ENCODE assay signal across 1 cellular context in the genomic region with DNA sequence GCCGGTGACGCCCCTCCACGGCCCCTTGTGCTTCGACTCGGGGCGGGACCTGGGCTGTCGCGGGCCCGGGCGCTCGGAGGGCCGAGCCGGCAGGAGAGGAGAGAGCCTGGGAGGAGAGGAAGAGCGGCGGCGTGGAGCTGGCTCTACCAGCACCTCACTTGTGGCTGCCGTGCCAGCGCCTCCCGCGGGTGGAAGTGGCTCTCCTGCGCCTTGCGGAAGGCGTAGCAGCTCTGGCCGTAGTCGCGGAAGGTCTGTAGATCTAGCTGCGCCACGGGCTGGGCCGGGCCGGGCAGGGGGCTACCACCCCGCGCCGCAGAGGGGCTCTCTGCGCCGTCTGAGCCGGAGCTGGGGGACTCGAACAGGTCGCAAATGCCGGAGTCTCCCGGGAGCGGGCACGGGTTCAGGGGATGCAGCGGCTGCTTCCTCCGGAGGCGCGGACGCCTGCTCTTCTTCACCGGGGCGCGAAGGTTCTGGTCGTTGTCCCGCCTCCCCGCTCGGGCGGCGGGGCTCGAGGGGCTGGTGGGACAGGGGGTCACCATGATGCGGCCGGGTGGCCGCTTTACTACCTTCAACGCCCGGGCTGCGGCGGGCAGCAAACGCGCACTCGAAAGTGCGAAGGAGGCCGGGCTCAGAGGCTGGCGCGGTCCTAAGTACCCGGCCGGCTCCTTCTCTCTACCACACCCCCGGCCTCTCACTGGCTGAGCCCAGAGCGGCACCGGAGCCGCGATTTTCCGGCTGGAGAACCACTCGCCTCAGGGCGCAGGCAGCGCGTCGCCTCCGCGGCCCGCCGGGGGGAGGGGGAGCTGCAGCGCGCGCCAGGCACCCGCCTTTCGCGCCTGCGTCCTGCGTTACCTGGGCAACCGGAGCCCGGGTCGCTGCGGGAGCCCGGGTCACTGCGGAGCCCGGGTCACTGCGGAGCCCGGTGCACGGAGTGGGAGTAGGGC.
TF ChIP-seq lines count a peak whose summit lies in the region.

A gene with protein sequence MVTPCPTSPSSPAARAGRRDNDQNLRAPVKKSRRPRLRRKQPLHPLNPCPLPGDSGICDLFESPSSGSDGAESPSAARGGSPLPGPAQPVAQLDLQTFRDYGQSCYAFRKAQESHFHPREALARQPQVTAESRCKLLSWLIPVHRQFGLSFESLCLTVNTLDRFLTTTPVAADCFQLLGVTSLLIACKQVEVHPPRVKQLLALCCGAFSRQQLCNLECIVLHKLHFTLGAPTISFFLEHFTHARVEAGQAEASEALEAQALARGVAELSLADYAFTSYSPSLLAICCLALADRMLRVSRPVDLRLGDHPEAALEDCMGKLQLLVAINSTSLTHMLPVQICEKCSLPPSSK (minus strand): TSS at position 624 of the 944 bp plus-strand sequence. CDS start 85 bp downstream, at position 539.

TF ChIP-seq in HepG2, 621 proteins besides CTCF, POLR2A, EP300 and RAD21 (continued from another document and continues in another):
- TF ChIP-seq, protein P1, sequence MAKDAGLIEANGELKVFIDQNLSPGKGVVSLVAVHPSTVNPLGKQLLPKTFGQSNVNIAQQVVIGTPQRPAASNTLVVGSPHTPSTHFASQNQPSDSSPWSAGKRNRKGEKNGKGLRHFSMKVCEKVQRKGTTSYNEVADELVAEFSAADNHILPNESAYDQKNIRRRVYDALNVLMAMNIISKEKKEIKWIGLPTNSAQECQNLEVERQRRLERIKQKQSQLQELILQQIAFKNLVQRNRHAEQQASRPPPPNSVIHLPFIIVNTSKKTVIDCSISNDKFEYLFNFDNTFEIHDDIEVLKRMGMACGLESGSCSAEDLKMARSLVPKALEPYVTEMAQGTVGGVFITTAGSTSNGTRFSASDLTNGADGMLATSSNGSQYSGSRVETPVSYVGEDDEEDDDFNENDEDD (CRISPR knock-in tag; IDR thresholded peaks at IDR 0.05; ENCODE audit: borderline replicate concordance), result 0 out of 2 replicates have a peak, but pooled peaks have one; percentile 15
- TF ChIP-seq RARG (CRISPR knock-in tag; IDR thresholded peaks at IDR 0.05; ENCODE audit: low read depth) (no peak), REL (CRISPR knock-in tag; conservative IDR thresholded peaks at IDR 0.05) (0 out of 2 replicates have a peak, but pooled peaks have one; percentile 34), HNRNPLL (IDR thresholded peaks at IDR 0.05; ENCODE audit: low read depth, low read length, poor library complexity, severe bottlenecking) (peak; percentile 78), BCL6 (CRISPR knock-in tag; IDR thresholded peaks at IDR 0.05) (peak; percentile 18; the same call in 1 of the 2 replicates), ZNF788 (CRISPR knock-in tag; IDR thresholded peaks at IDR 0.05; ENCODE audit: borderline replicate concordance) (peak; percentile 11; the same call in 1 of the 2 replicates), RFX1 (IDR thresholded peaks at IDR 0.05) (peak; percentile 65), ZNF878 (CRISPR knock-in tag; IDR thresholded peaks at IDR 0.05) (no peak), ZIK1 (CRISPR knock-in tag; IDR thresholded peaks at IDR 0.05; ENCODE audit: borderline replicate concordance, low read depth) (no peak), ZNF766 (CRISPR knock-in tag; IDR thresholded peaks at IDR 0.05; ENCODE audit: borderline replicate concordance) (no peak), TARDBP (CRISPR knock-in tag; IDR thresholded peaks at IDR 0.05) (no peak), RFX3 (CRISPR knock-in tag; IDR thresholded peaks at IDR 0.05) (peak; percentile 64), KDM5B (CRISPR knock-in tag; IDR thresholded peaks at IDR 0.05; ENCODE audit: borderline replicate concordance) (peak; percentile 20; the same call in 1 of the 2 replicates), SAP130 (CRISPR knock-in tag; IDR thresholded peaks at IDR 0.05; ENCODE audit: low read depth) (peak; percentile 61), ZNF335 (CRISPR knock-in tag; IDR thresholded peaks at IDR 0.05) (no peak), SALL1 (CRISPR knock-in tag; IDR thresholded peaks at IDR 0.05) (peak; percentile 25; the same call in 1 of the 2 replicates), CHCHD3 (CRISPR knock-in tag; IDR thresholded peaks at IDR 0.05) (0 out of 2 replicates have a peak, but pooled peaks have one; percentile 34), ARNT2 (CRISPR knock-in tag; IDR thresholded peaks at IDR 0.05; ENCODE audit: low read depth) (peak; percentile 33; the same call in 1 of the 2 replicates), SRY (CRISPR knock-in tag; IDR thresholded peaks at IDR 0.05) (0 out of 2 replicates have a peak, but pooled peaks have one; percentile 7), ZNF564 (CRISPR knock-in tag; IDR thresholded peaks at IDR 0.05) (0 out of 2 replicates have a peak, but pooled peaks have one; percentile 33), ZNF772 (CRISPR knock-in tag; IDR thresholded peaks at IDR 0.05) (peak; percentile 7; the same call in 1 of the 2 replicates), ZNF383 (CRISPR knock-in tag; IDR thresholded peaks at IDR 0.05; ENCODE audit: borderline replicate concordance) (no peak), JUND (CRISPR knock-in tag; IDR thresholded peaks at IDR 0.05) (no peak), HDAC1 (CRISPR knock-in tag; IDR thresholded peaks at IDR 0.05) (0 out of 2 replicates have a peak, but pooled peaks have one; percentile 33)
- TF ChIP-seq, protein P2, sequence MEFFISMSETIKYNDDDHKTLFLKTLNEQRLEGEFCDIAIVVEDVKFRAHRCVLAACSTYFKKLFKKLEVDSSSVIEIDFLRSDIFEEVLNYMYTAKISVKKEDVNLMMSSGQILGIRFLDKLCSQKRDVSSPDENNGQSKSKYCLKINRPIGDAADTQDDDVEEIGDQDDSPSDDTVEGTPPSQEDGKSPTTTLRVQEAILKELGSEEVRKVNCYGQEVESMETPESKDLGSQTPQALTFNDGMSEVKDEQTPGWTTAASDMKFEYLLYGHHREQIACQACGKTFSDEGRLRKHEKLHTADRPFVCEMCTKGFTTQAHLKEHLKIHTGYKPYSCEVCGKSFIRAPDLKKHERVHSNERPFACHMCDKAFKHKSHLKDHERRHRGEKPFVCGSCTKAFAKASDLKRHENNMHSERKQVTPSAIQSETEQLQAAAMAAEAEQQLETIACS (CRISPR knock-in tag; IDR thresholded peaks at IDR 0.05), result peak; percentile 82
- TF ChIP-seq, protein P3, sequence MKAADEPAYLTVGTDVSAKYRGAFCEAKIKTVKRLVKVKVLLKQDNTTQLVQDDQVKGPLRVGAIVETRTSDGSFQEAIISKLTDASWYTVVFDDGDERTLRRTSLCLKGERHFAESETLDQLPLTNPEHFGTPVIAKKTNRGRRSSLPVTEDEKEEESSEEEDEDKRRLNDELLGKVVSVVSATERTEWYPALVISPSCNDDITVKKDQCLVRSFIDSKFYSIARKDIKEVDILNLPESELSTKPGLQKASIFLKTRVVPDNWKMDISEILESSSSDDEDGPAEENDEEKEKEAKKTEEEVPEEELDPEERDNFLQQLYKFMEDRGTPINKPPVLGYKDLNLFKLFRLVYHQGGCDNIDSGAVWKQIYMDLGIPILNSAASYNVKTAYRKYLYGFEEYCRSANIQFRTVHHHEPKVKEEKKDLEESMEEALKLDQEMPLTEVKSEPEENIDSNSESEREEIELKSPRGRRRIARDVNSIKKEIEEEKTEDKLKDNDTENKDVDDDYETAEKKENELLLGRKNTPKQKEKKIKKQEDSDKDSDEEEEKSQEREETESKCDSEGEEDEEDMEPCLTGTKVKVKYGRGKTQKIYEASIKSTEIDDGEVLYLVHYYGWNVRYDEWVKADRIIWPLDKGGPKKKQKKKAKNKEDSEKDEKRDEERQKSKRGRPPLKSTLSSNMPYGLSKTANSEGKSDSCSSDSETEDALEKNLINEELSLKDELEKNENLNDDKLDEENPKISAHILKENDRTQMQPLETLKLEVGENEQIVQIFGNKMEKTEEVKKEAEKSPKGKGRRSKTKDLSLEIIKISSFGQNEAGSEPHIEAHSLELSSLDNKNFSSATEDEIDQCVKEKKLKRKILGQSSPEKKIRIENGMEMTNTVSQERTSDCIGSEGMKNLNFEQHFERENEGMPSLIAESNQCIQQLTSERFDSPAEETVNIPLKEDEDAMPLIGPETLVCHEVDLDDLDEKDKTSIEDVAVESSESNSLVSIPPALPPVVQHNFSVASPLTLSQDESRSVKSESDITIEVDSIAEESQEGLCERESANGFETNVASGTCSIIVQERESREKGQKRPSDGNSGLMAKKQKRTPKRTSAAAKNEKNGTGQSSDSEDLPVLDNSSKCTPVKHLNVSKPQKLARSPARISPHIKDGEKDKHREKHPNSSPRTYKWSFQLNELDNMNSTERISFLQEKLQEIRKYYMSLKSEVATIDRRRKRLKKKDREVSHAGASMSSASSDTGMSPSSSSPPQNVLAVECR (CRISPR knock-in tag; IDR thresholded peaks at IDR 0.05; ENCODE audit: borderline replicate concordance), result peak; percentile 68
- TF ChIP-seq, protein P4, sequence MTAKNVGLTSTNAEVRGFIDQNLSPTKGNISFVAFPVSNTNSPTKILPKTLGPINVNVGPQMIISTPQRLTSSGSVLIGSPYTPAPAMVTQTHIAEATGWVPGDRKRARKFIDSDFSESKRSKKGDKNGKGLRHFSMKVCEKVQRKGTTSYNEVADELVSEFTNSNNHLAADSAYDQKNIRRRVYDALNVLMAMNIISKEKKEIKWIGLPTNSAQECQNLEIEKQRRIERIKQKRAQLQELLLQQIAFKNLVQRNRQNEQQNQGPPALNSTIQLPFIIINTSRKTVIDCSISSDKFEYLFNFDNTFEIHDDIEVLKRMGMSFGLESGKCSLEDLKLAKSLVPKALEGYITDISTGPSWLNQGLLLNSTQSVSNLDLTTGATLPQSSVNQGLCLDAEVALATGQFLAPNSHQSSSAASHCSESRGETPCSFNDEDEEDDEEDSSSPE (CRISPR knock-in tag; IDR thresholded peaks at IDR 0.05), result peak; percentile 69; the same call in 1 of the 2 replicates
- TF ChIP-seq, protein P5, sequence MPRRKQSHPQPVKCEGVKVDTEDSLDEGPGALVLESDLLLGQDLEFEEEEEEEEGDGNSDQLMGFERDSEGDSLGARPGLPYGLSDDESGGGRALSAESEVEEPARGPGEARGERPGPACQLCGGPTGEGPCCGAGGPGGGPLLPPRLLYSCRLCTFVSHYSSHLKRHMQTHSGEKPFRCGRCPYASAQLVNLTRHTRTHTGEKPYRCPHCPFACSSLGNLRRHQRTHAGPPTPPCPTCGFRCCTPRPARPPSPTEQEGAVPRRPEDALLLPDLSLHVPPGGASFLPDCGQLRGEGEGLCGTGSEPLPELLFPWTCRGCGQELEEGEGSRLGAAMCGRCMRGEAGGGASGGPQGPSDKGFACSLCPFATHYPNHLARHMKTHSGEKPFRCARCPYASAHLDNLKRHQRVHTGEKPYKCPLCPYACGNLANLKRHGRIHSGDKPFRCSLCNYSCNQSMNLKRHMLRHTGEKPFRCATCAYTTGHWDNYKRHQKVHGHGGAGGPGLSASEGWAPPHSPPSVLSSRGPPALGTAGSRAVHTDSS (CRISPR knock-in tag; conservative IDR thresholded peaks at IDR 0.05), result no peak
- TF ChIP-seq, protein P6, sequence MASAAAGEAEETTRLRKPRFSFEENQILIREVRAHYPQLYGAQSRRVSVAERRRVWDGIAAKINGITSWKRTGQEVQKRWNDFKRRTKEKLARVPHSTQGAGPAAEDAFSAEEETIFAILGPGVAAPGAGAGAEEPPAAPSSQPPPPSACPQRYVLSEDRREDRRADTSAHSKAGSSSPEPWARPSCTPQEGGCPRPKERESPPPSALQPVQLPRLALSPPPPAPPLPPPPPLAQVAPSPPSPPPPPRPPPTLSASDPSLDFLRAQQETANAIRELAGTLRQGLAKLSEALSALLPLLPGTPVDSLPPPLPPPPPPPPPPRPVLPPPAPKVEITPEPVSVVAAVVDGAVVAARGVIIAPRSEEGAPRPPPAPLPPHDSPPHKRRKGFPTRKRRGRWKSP (CRISPR knock-in tag; IDR thresholded peaks at IDR 0.05), result peak; percentile 81; the same call in 1 of the 2 replicates
- TF ChIP-seq, protein P7, sequence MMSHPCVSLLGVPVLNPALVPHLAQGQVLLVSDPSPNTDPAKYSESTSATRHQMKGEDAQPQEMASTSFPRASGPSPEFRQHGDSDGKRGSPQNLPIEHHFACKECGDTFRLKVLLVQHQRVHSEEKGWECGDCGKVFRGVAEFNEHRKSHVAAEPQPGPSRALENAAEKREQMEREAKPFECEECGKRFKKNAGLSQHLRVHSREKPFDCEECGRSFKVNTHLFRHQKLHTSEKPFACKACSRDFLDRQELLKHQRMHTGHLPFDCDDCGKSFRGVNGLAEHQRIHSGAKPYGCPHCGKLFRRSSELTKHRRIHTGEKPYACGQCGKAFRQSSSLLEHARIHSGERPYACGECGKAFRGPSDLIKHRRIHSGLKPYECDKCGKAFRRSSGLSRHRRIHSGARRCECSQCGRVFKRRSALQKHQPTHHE (CRISPR knock-in tag; IDR thresholded peaks at IDR 0.05; ENCODE audit: borderline replicate concordance), result peak; percentile 53; the same call in 1 of the 2 replicates
- TF ChIP-seq, protein P8, sequence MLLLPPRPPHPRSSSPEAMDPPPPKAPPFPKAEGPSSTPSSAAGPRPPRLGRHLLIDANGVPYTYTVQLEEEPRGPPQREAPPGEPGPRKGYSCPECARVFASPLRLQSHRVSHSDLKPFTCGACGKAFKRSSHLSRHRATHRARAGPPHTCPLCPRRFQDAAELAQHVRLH (CRISPR knock-in tag; IDR thresholded peaks at IDR 0.05; ENCODE audit: borderline replicate concordance, low read depth), result no peak
- TF ChIP-seq, protein P9, sequence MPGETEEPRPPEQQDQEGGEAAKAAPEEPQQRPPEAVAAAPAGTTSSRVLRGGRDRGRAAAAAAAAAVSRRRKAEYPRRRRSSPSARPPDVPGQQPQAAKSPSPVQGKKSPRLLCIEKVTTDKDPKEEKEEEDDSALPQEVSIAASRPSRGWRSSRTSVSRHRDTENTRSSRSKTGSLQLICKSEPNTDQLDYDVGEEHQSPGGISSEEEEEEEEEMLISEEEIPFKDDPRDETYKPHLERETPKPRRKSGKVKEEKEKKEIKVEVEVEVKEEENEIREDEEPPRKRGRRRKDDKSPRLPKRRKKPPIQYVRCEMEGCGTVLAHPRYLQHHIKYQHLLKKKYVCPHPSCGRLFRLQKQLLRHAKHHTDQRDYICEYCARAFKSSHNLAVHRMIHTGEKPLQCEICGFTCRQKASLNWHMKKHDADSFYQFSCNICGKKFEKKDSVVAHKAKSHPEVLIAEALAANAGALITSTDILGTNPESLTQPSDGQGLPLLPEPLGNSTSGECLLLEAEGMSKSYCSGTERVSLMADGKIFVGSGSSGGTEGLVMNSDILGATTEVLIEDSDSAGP (CRISPR knock-in tag; IDR thresholded peaks at IDR 0.05; ENCODE audit: borderline replicate concordance), result peak; percentile 12; the same call in 1 of the 2 replicates
- TF ChIP-seq, protein P10, sequence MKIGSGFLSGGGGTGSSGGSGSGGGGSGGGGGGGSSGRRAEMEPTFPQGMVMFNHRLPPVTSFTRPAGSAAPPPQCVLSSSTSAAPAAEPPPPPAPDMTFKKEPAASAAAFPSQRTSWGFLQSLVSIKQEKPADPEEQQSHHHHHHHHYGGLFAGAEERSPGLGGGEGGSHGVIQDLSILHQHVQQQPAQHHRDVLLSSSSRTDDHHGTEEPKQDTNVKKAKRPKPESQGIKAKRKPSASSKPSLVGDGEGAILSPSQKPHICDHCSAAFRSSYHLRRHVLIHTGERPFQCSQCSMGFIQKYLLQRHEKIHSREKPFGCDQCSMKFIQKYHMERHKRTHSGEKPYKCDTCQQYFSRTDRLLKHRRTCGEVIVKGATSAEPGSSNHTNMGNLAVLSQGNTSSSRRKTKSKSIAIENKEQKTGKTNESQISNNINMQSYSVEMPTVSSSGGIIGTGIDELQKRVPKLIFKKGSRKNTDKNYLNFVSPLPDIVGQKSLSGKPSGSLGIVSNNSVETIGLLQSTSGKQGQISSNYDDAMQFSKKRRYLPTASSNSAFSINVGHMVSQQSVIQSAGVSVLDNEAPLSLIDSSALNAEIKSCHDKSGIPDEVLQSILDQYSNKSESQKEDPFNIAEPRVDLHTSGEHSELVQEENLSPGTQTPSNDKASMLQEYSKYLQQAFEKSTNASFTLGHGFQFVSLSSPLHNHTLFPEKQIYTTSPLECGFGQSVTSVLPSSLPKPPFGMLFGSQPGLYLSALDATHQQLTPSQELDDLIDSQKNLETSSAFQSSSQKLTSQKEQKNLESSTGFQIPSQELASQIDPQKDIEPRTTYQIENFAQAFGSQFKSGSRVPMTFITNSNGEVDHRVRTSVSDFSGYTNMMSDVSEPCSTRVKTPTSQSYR (CRISPR knock-in tag; IDR thresholded peaks at IDR 0.05; ENCODE audit: borderline replicate concordance), result 0 out of 2 replicates have a peak, but pooled peaks have one; percentile 42
